Comparison of ENCODE assay signal across 16 cellular contexts in genomic region chr6:166618866-166619761, GRCh38. TPM values are rescaled to one million over a fixed set of nuclear protein-coding genes. Genes with fewer than 3 reads are reported as not detected.
DNase-seq lines count a peak whose midpoint lies in the region; ATAC-seq, FAIRE-seq and TF ChIP-seq lines count a peak whose summit lies in the region.
"Had no signal": no experiment of that assay in that cellular context is flagged by ENCODE, and none has a peak within 500 bp of the region (broad histone marks: within the 10 kb centered on the region; RNA-seq: fewer than 3 reads in every experiment).

No MANE protein-coding gene starts in this region.

- peaks cover 3% of the 10 kb centered on the region for H3K9me3 Mint-ChIP-seq in nephron
- H3K9me3 Mint-ChIP-seq: stimulated activated naive CD8-positive, alpha-beta T cell treated with anti-CD3 and anti-CD28 coated beads, Interleukin-15, Interleukin-2, amounts not matched to agents 100 ng/mL and 50 ng/mL, for 24 hours had no signal

- no peak for FAIRE-seq in GM19239 (lab: Jason Lieb, UNC)
- FAIRE-seq: A204.1, kidney had no signal

- H3K36me3 ChIP-seq in heart left ventricle, result peaks cover 0 to 13% (median 4%) of the 10 kb centered on the region in 9 donors
- H3K36me3 ChIP-seq in esophagus muscularis mucosa, result peaks cover 0 to 14% (median 10%) of the 10 kb centered on the region in 4 donors
- no peaks in the 10 kb centered on the region; the same call in 1 of the 2 replicates for H3K36me3 ChIP-seq in WERI-Rb-1
- H3K36me3 ChIP-seq: adrenal gland had no signal

- TF ChIP-seq POLR2A in heart left ventricle (IDR thresholded peaks at IDR 0.05) (no peak), esophagus muscularis mucosa (IDR thresholded peaks at IDR 0.05; ENCODE audit: low read depth) (no peak)

- no peak overlapping the region for H3K4me3 Mint-ChIP-seq in nephron
- H3K4me3 Mint-ChIP-seq: stimulated activated naive CD8-positive, alpha-beta T cell treated with anti-CD3 and anti-CD28 coated beads, Interleukin-15, Interleukin-2, amounts not matched to agents 100 ng/mL and 50 ng/mL, for 24 hours had no signal

- no peak overlapping the region for H3K4me3 ChIP-seq in heart left ventricle
- no peak overlapping the region for H3K4me3 ChIP-seq in esophagus muscularis mucosa
- H3K4me3 ChIP-seq in WERI-Rb-1 (ENCODE audit: low read depth, low read length), result no peak overlapping the region
- H3K4me3 ChIP-seq: adrenal gland had no signal

- H3K9me3 ChIP-seq in heart left ventricle (no peaks in the 10 kb centered on the region), esophagus muscularis mucosa (no peaks in the 10 kb centered on the region), WERI-Rb-1 (ENCODE audit: severe bottlenecking) (no peaks in the 10 kb centered on the region)
- H3K9me3 ChIP-seq: adrenal gland had no signal

- no peak for TF ChIP-seq EP300 in esophagus muscularis mucosa (IDR thresholded peaks at IDR 0.05)

- H3K4me1 ChIP-seq in heart left ventricle (peaks cover 25 to 71% (median 56%) of the 10 kb centered on the region in 12 donors), esophagus muscularis mucosa (peaks cover 67 to 92% (median 81%) of the 10 kb centered on the region in 4 donors)

- H3K27ac ChIP-seq in heart left ventricle (peak overlapping the region in 11 of 12 donors; percentile 35 to 74 (median 52)), esophagus muscularis mucosa (replicated peaks in 1 of 4) (peak overlapping the region; percentile 73 to 79 (median 77)), WERI-Rb-1 (no peak overlapping the region)
- H3K27ac ChIP-seq: adrenal gland had no signal

- H3K27ac Mint-ChIP-seq in nephron, result peak overlapping the region; percentile 49 to 72 (median 58)
- H3K27ac Mint-ChIP-seq: stimulated activated naive CD8-positive, alpha-beta T cell treated with anti-CD3 and anti-CD28 coated beads, Interleukin-15, Interleukin-2, amounts not matched to agents 100 ng/mL and 50 ng/mL, for 24 hours had no signal

- 92 to 96% (median 94%) methylated on average over 27 of the region's 27 CpGs for WGBS in heart left ventricle, 4 donors
- 92% methylated on average over 27 of the region's 27 CpGs for WGBS in esophagus muscularis mucosa

- peaks cover 38% of the 10 kb centered on the region for H3K4me1 Mint-ChIP-seq in nephron

- no peak for ATAC-seq in heart left ventricle
- no peak for ATAC-seq in left cardiac atrium
- ATAC-seq in HG02970 (IDR thresholded peaks at IDR 0.05; ENCODE audit: low FRiP score, unreplicated experiment), result no peak

- TF ChIP-seq CTCF in heart left ventricle (IDR thresholded peaks at IDR 0.05), result no peak
- TF ChIP-seq CTCF in esophagus muscularis mucosa (IDR thresholded peaks at IDR 0.05), result no peak
- no peak for TF ChIP-seq CTCF in nephron (IDR thresholded peaks at IDR 0.05; ENCODE audit: unreplicated experiment in 3 of 3)
- no peak for TF ChIP-seq CTCF in WERI-Rb-1 (IDR thresholded peaks at IDR 0.05; ENCODE audit: low read depth, low read length)

- H3K27me3 ChIP-seq in heart left ventricle, result no peaks in the 10 kb centered on the region
- no peaks in the 10 kb centered on the region for H3K27me3 ChIP-seq in esophagus muscularis mucosa
- no peaks in the 10 kb centered on the region for H3K27me3 ChIP-seq in WERI-Rb-1 (ENCODE audit: insufficient read depth, low read depth, severe bottlenecking)
- H3K27me3 ChIP-seq: adrenal gland had no signal

- intact Hi-C loops in heart left ventricle (cut with DNase I), result no loop called here
- intact Hi-C loops in left cardiac atrium (cut with DNase I), result loop anchor here (10.0 kb wide), 1 partner anchor 64 kb away; no protein-coding TSS in a partner anchor
- intact Hi-C loops in esophagus muscularis mucosa (cut with DNase I), result no loop called here

- peaks cover 11% of the 10 kb centered on the region for H3K36me3 Mint-ChIP-seq in nephron (ENCODE audit: low read depth)

- H3K27me3 Mint-ChIP-seq in nephron (ENCODE audit: low read depth), result peaks cover 13% of the 10 kb centered on the region
- H3K27me3 Mint-ChIP-seq: stimulated activated naive CD8-positive, alpha-beta T cell treated with anti-CD3 and anti-CD28 coated beads, Interleukin-15, Interleukin-2, amounts not matched to agents 100 ng/mL and 50 ng/mL, for 24 hours had no signal

- DNase-seq in heart left ventricle (no peak), left cardiac atrium (no peak), esophagus muscularis mucosa (ENCODE audit: extremely low spot score) (no peak), ureter (ENCODE audit: low spot score) (peak; percentile 19), WERI-Rb-1 (no peak), GM19239 (ENCODE audit: insufficient read length, low spot score) (no peak)
- DNase-seq: DMS153; KG1; kidney; occipital lobe; stimulated activated CD4-positive, alpha-beta T cell treated with anti-CD3 and anti-CD28 coated beads, Interleukin-4, amount 100 ng/mL, for 1 hour had no signal

RNA-seq across cellular contexts. Expression of gene RPS6KA2, which starts 7.9 kb away (rescaled TPM):
- total RNA-seq in heart left ventricle, result 100 to 1,000 TPM in 2 of 9 donors, 10 to 100 TPM in 7; 66.5 to 171 (median 91.6) TPM
- 100 to 1,000 TPM in 1 of 2 donors, 10 to 100 TPM in 1; 23.0 to 157 TPM for polyA plus RNA-seq in heart left ventricle
- 10 to 100 TPM; 59.6 to 95.7 TPM for total RNA-seq in left cardiac atrium
- total RNA-seq in esophagus muscularis mucosa, result 100 to 1,000 TPM in 3 of 4 donors, 10 to 100 TPM in 1; 83.9 to 126 (median 112) TPM
- 85.3 TPM for total RNA-seq in ureter

RNA-seq across cellular contexts. Expression of gene RAMACL, which starts 32.6 kb away (rescaled TPM):
- total RNA-seq in heart left ventricle (1 to 10 TPM in 3 of 9 donors, under 1 TPM in 6; 0.27 to 2.0 (median 0.69) TPM), left cardiac atrium (1 to 10 TPM in 1 of 2 donors, under 1 TPM in 1; 0.71 to 1.6 TPM), esophagus muscularis mucosa (1 to 10 TPM; 1.2 to 2.9 (median 2.1) TPM), ureter (7.8 TPM)
- under 1 TPM; 0.35 to 0.88 TPM for polyA plus RNA-seq in heart left ventricle

Comparison
In these comparisons a context has a peak if more than half of its experiments do, and no peak if none do; other contexts are left out.
1. intact Hi-C loops: an anchor here in left cardiac atrium (10.0 kb wide); none called in heart left ventricle and esophagus muscularis mucosa.